ENCODE assay signal across 12 cellular contexts in genomic region chr6:166952567-166953464, GRCh38. TPM values are rescaled to one million over a fixed set of nuclear protein-coding genes. Genes with fewer than 3 reads are reported as not detected.
DNase-seq lines count a peak whose midpoint lies in the region; ATAC-seq, FAIRE-seq and TF ChIP-seq lines count a peak whose summit lies in the region.
"Had no signal": no experiment of that assay in that cellular context is flagged by ENCODE, and none has a peak within 500 bp of the region (broad histone marks: within the 10 kb centered on the region; RNA-seq: fewer than 3 reads in every experiment).

No MANE protein-coding gene starts in this region.

- peak overlapping the region; percentile 29 to 98 (median 86) for H3K27ac Mint-ChIP-seq in CD8-positive, alpha-beta memory T cell
- H3K27ac Mint-ChIP-seq in activated CD4-positive, alpha-beta T cell treated with anti-CD3 and anti-CD28 coated beads, Interleukin-2, amount 10 ng/mL, durations not matched to agents 7 days and 5 days = peak overlapping the region; percentile 97

- H3K9me2 ChIP-seq in MM.1S (replicated peaks; ENCODE audit: insufficient read depth, low read length) = no peaks in the 10 kb centered on the region

- no peak overlapping the region for H3K27ac ChIP-seq in CD8-positive, alpha-beta memory T cell (ENCODE audit: low read depth, low read length)
- no peak overlapping the region for H3K27ac ChIP-seq in K562 (ENCODE audit: extremely low read depth, low read depth, low read length)
- H3K27ac ChIP-seq in gastrocnemius medialis = no peak overlapping the region
- no peak overlapping the region for H3K27ac ChIP-seq in MM.1S (ENCODE audit: low read length)
- H3K27ac ChIP-seq: body of pancreas had no signal

- H3K4me3 ChIP-seq in CD8-positive, alpha-beta memory T cell (ENCODE audit: low read length) = no peak overlapping the region
- no peak overlapping the region for H3K4me3 ChIP-seq in K562
- H3K4me3 ChIP-seq in gastrocnemius medialis = no peak overlapping the region
- H3K4me3 ChIP-seq in MM.1S (ENCODE audit: low read length) = no peak overlapping the region
- H3K4me3 ChIP-seq: body of pancreas had no signal

- no peak overlapping the region for H2AFZ ChIP-seq in K562 (ENCODE audit: low read depth, low read length)
- no peak overlapping the region for H2AFZ ChIP-seq in MM.1S (ENCODE audit: low read length)

- no peaks in the 10 kb centered on the region for H3K27me3 ChIP-seq in CD8-positive, alpha-beta memory T cell (ENCODE audit: insufficient read depth, low read length, poor library complexity, severe bottlenecking)
- H3K27me3 ChIP-seq in K562 (ENCODE audit: control insufficient read depth in 2 of 2, insufficient read depth in 2 of 2, low read length in 2 of 2) (no peaks in the 10 kb centered on the region), gastrocnemius medialis (no peaks in the 10 kb centered on the region), MM.1S (replicated peaks; ENCODE audit: insufficient read depth, low read length) (no peaks in the 10 kb centered on the region)
- H3K27me3 ChIP-seq: BE2C, body of pancreas had no signal

- H3K9me3 Mint-ChIP-seq in CD8-positive, alpha-beta memory T cell = peaks cover 0 to 3% (median 0%) of the 10 kb centered on the region in 5 donors
- H3K9me3 Mint-ChIP-seq in activated CD4-positive, alpha-beta T cell treated with anti-CD3 and anti-CD28 coated beads, Interleukin-2, amount 10 ng/mL, durations not matched to agents 7 days and 5 days = no peaks in the 10 kb centered on the region

- H3K4me1 ChIP-seq in CD8-positive, alpha-beta memory T cell (ENCODE audit: insufficient read depth, low read length) = peaks cover 65% of the 10 kb centered on the region
- H3K4me1 ChIP-seq in K562 (replicated peaks in 1 of 2; ENCODE audit: control insufficient read depth in 2 of 2, insufficient read depth in 2 of 2, low read length in 2 of 2) (peaks cover 30 to 41% of the 10 kb centered on the region in 2 experiments), gastrocnemius medialis (peaks cover 0 to 18% of the 10 kb centered on the region in 2 donors), MM.1S (ENCODE audit: low read length) (peaks cover 15% of the 10 kb centered on the region)

- TF ChIP-seq POLR2A in K562 (conservative IDR thresholded peaks at IDR 0.05) = no peak
- no peak for TF ChIP-seq POLR2A in gastrocnemius medialis (IDR thresholded peaks at IDR 0.05)

- no TSS peak for BruUV-seq in K562 (replicated peaks; lab: Mats Ljungman, UMichigan)

- no peak for TF ChIP-seq CTCF in K562 (IDR thresholded peaks at IDR 0.05 in 2 of 3, conservative IDR thresholded peaks at IDR 0.05 in 1 of 3; ENCODE audit: insufficient read depth in 2 of 3, low read depth in 1 of 3, low read length in 3 of 3)
- no peak for TF ChIP-seq CTCF in gastrocnemius medialis (IDR thresholded peaks at IDR 0.05 in 4 of 5, conservative IDR thresholded peaks at IDR 0.05 in 1 of 5)
- TF ChIP-seq CTCF in MM.1S (IDR thresholded peaks at IDR 0.05; ENCODE audit: low read length) = no peak

- H4K20me1 ChIP-seq in K562 (replicated peaks; ENCODE audit: control insufficient read depth, insufficient read depth, low read length) (no peaks in the 10 kb centered on the region; the same call in 1 of the 2 replicates), MM.1S (ENCODE audit: insufficient read depth, low read length) (no peaks in the 10 kb centered on the region)

- POLR2A ChIA-PET in CD8-positive, alpha-beta memory T cell (lab: Charles Lee) = interaction anchor here (0.7 kb wide), 1 partner anchor 45 kb away, joined by 3 read pairs; no protein-coding TSS in a partner anchor
- POLR2A ChIA-PET in activated CD4-positive, alpha-beta T cell treated with anti-CD3 and anti-CD28 coated beads, Interleukin-2, amount 10 ng/mL, durations not matched to agents 7 days and 5 days (lab: Charles Lee) = interaction anchor here (0.5 kb wide), 1 partner anchor 731 kb away, joined by 3 read pairs; no protein-coding TSS in a partner anchor
- POLR2A ChIA-PET in K562 (lab: Yijun Ruan, JAX) = interaction anchor here (0.6 to 1.3 kb wide), 3 partner anchors 13 to 22 kb away, joined by 3 read pairs; no protein-coding TSS in a partner anchor

- H3K4me3 Mint-ChIP-seq in CD8-positive, alpha-beta memory T cell = peak overlapping the region in 6 of 7 donors; percentile 30 to 95 (median 66)
- peak overlapping the region; percentile 41 for H3K4me3 Mint-ChIP-seq in activated CD4-positive, alpha-beta T cell treated with anti-CD3 and anti-CD28 coated beads, Interleukin-2, amount 10 ng/mL, durations not matched to agents 7 days and 5 days

- H3K9me3 ChIP-seq in CD8-positive, alpha-beta memory T cell (ENCODE audit: low read length) = no peaks in the 10 kb centered on the region
- no peaks in the 10 kb centered on the region for H3K9me3 ChIP-seq in K562 (replicated peaks; ENCODE audit: control insufficient read depth, insufficient read depth, low read depth, low read length)
- H3K9me3 ChIP-seq in gastrocnemius medialis = no peaks in the 10 kb centered on the region
- H3K9me3 ChIP-seq in MM.1S (replicated peaks; ENCODE audit: insufficient read depth, low read length) = no peaks in the 10 kb centered on the region
- H3K9me3 ChIP-seq: BE2C, body of pancreas had no signal

- CTCF ChIA-PET in CD8-positive, alpha-beta memory T cell (lab: Charles Lee) = interaction anchor here (5.9 kb wide), 1 partner anchor 35 kb away, joined by 37 read pairs; no protein-coding TSS in a partner anchor
- CTCF ChIA-PET in activated CD4-positive, alpha-beta T cell treated with anti-CD3 and anti-CD28 coated beads, Interleukin-2, amount 10 ng/mL, durations not matched to agents 7 days and 5 days (lab: Charles Lee) = interaction anchor here (1.2 to 2.0 kb wide), 6 partner anchors 8 to 47 kb away, joined by 3 to 10 read pairs (median 6); partner anchors contain the start of gene CEP43
- CTCF ChIA-PET in K562 (lab: Yijun Ruan, JAX; ENCODE audit: low intra/inter-chr PET ratio) = no interaction called here

- intact Hi-C loops in K562 (cut with micrococcal nuclease) (no loop called here), gastrocnemius medialis (cut with DNase I; ENCODE audit: low total_unique reads) (loop anchor here (10.0 kb wide), 1 partner anchor 168 kb away; no protein-coding TSS in a partner anchor), left ventricle myocardium superior (cut with micrococcal nuclease) (no loop called here)

- in situ Hi-C loops in K562 (cut with MboI) = loop anchor here (10.0 kb wide), 1 partner anchor 178 kb away; no protein-coding TSS in a partner anchor
- in situ Hi-C loops in gastrocnemius medialis (cut with MboI; ENCODE audit: low sequenced_read_pairs in 4 of 4) = no loop called here

- WGBS in K562 (ENCODE audit: insufficient coverage, low coverage, missing lambda C conversion rate) = 66% methylated on average over 16 of the region's 17 CpGs

- H3K9me1 ChIP-seq in K562 (ENCODE audit: control insufficient read depth, insufficient read depth, low read length) = peaks cover 2% of the 10 kb centered on the region

- ATAC-seq in K562 (no peak), HG03039 (IDR thresholded peaks at IDR 0.05; ENCODE audit: unreplicated experiment) (no peak), gastrocnemius medialis (no peak), left ventricle myocardium superior (no peak)
- ATAC-seq: body of pancreas, PC-3 had no signal

- no peak for TF ChIP-seq EP300 in K562 (IDR thresholded peaks at IDR 0.05; ENCODE audit: low read length)

- peaks cover 0 to 42% (median 4%) of the 10 kb centered on the region in 3 donors for H3K36me3 Mint-ChIP-seq in CD8-positive, alpha-beta memory T cell
- peaks cover 38% of the 10 kb centered on the region for H3K36me3 Mint-ChIP-seq in activated CD4-positive, alpha-beta T cell treated with anti-CD3 and anti-CD28 coated beads, Interleukin-2, amount 10 ng/mL, durations not matched to agents 7 days and 5 days (ENCODE audit: low read depth)

- DNase-seq in CD8-positive, alpha-beta memory T cell = no peak
- peak; percentile 44 for DNase-seq in activated CD4-positive, alpha-beta T cell treated with anti-CD3 and anti-CD28 coated beads, Interleukin-2, amount 10 ng/mL, durations not matched to agents 7 days and 5 days
- DNase-seq in K562 (ENCODE audit: extremely low read depth in 1 of 4, low spot score in 3 of 4) (no peak), gastrocnemius medialis (no peak), left ventricle myocardium superior (no peak), MM.1S (no peak)
- DNase-seq in stimulated activated CD4-positive, alpha-beta T cell treated with anti-CD3 and anti-CD28 coated beads, Interleukin-2, amount 100 ng/mL, for 24 hours = peak; percentile 53
- DNase-seq: BE2C, H7, PC-3 had no signal

- H3K4me2 ChIP-seq in K562 (ENCODE audit: insufficient read depth, low read length) (no peak overlapping the region), MM.1S (ENCODE audit: low read depth, low read length) (no peak overlapping the region)

- H3K27me3 Mint-ChIP-seq in CD8-positive, alpha-beta memory T cell = peaks cover 0 to 4% of the 10 kb centered on the region in 2 donors
- H3K27me3 Mint-ChIP-seq in activated CD4-positive, alpha-beta T cell treated with anti-CD3 and anti-CD28 coated beads, Interleukin-2, amount 10 ng/mL, durations not matched to agents 7 days and 5 days = no peaks in the 10 kb centered on the region

- FAIRE-seq in K562 (lab: Jason Lieb, UNC) = no peak

- H3K79me2 ChIP-seq in K562 (ENCODE audit: control insufficient read depth, insufficient read depth, low read length) (peaks cover 15% of the 10 kb centered on the region), MM.1S (ENCODE audit: low read length) (no peaks in the 10 kb centered on the region)

- no peak overlapping the region for H3K9ac ChIP-seq in K562 (ENCODE audit: insufficient read depth in 1 of 2, low read depth in 2 of 2, low read length in 2 of 2)
- no peak overlapping the region for H3K9ac ChIP-seq in MM.1S (ENCODE audit: low read length)

- H3K36me3 ChIP-seq in CD8-positive, alpha-beta memory T cell (ENCODE audit: insufficient read depth, low read length) = peaks cover 7% of the 10 kb centered on the region
- peaks cover 15% of the 10 kb centered on the region; the same call in 2 of the 3 replicates for H3K36me3 ChIP-seq in K562 (ENCODE audit: control insufficient read depth, insufficient read depth, low read length)
- no peaks in the 10 kb centered on the region for H3K36me3 ChIP-seq in gastrocnemius medialis
- H3K36me3 ChIP-seq in MM.1S (replicated peaks; ENCODE audit: insufficient read depth, low read length) = no peaks in the 10 kb centered on the region
- H3K36me3 ChIP-seq: BE2C had no signal

- H3K4me1 Mint-ChIP-seq in CD8-positive, alpha-beta memory T cell = peaks cover 49 to 72% (median 69%) of the 10 kb centered on the region in 3 donors
- peaks cover 67% of the 10 kb centered on the region for H3K4me1 Mint-ChIP-seq in activated CD4-positive, alpha-beta T cell treated with anti-CD3 and anti-CD28 coated beads, Interleukin-2, amount 10 ng/mL, durations not matched to agents 7 days and 5 days

- TF ChIP-seq RAD21 in K562 (CRISPR knock-in tag; conservative IDR thresholded peaks at IDR 0.05 in 1 of 2, IDR thresholded peaks at IDR 0.05 in 1 of 2) = no peak

- H3F3A ChIP-seq in MM.1S (ENCODE audit: insufficient read depth, low read length) = peaks cover 22% of the 10 kb centered on the region

RNA-seq across cellular contexts. Expression of gene RNASET2, which starts 3.5 kb away (rescaled TPM):
- total RNA-seq in CD8-positive, alpha-beta memory T cell = 10 to 100 TPM; 22.3 to 27.6 TPM
- polyA plus RNA-seq in CD8-positive, alpha-beta memory T cell = 232 TPM
- total RNA-seq in activated CD4-positive, alpha-beta T cell treated with anti-CD3 and anti-CD28 coated beads, Interleukin-2, amount 10 ng/mL, durations not matched to agents 7 days and 5 days = 100 to 1,000 TPM in 1 of 2 experiments, 10 to 100 TPM in 1; 84.3 to 101 TPM
- total RNA-seq in K562 (2011; cell fraction: chromatin; rRNA removed; ENCODE audit: low replicate concordance) = 55.9 TPM in 2 replicates
- total RNA-seq in K562 (2011; cell fraction: nucleolus; rRNA removed) = 54.7 and 61.6 TPM in 2 replicates
- total RNA-seq in K562 (2011; cell fraction: nucleoplasm; rRNA removed) = 64.9 and 75.9 TPM in 2 replicates
- 138 and 168 TPM in 2 replicates for total RNA-seq in K562 (2014; rRNA removed)
- total RNA-seq in K562 (2014; rRNA removed; fragmentation: Illumina TruSeq; extraction: Trizol) = 66.4 and 66.9 TPM in 2 replicates
- total RNA-seq in K562 (2015; rRNA removed; fragmentation: Illumina TruSeq; extraction: Trizol) = 130 and 141 TPM in 2 replicates
- total RNA-seq in K562 (2021) = 99.2 and 105 TPM in 2 replicates
- 46.4 and 211 TPM in 2 replicates for polyA plus RNA-seq in K562 (2011; rRNA removed)
- 45.3 and 139 TPM in 2 replicates for polyA plus RNA-seq in K562 (2011; cell fraction: cytosol; rRNA removed)
- 31.3 and 148 TPM in 2 replicates for polyA plus RNA-seq in K562 (2011; cell fraction: nucleus; rRNA removed)
- 137 and 140 TPM in 2 replicates for polyA plus RNA-seq in K562 (2012)
- polyA plus RNA-seq in K562 (2014; fragmentation: Illumina TruSeq; extraction: Trizol) = 75.2 and 91.3 TPM in 2 replicates
- 10 to 100 TPM in 1 of 2 experiments, 1 to 10 TPM in 1; 7.4 to 15.8 TPM for polyA plus RNA-seq in K562 (2014; fragmentation: Nextera tagmentation; extraction: Ambion mirVana)
- polyA plus RNA-seq in K562 (2014; rRNA removed) = 108 and 124 TPM in 2 replicates
- 20.3 and 116 TPM in 2 replicates for polyA minus RNA-seq in K562 (2011; rRNA and poly(A)+ RNA removed)
- polyA minus RNA-seq in K562 (2011; cell fraction: cytosol; rRNA and poly(A)+ RNA removed) = 14.3 and 84.4 TPM in 2 replicates
- polyA minus RNA-seq in K562 (2011; cell fraction: nucleus; rRNA and poly(A)+ RNA removed) = 9.3 and 51.3 TPM in 2 replicates
- 1 to 10 TPM; 4.9 to 9.6 (median 6.5) TPM for total RNA-seq in gastrocnemius medialis
- total RNA-seq in left ventricle myocardium superior = 13.0 TPM

RNA-seq across cellular contexts. Expression of gene CEP43, which starts 46.4 kb away (rescaled TPM):
- 10 to 100 TPM; 26.4 to 29.5 TPM for total RNA-seq in CD8-positive, alpha-beta memory T cell
- 6.8 TPM for polyA plus RNA-seq in CD8-positive, alpha-beta memory T cell
- total RNA-seq in activated CD4-positive, alpha-beta T cell treated with anti-CD3 and anti-CD28 coated beads, Interleukin-2, amount 10 ng/mL, durations not matched to agents 7 days and 5 days = 10 to 100 TPM; 20.9 to 23.5 TPM
- 34.2 and 114 TPM in 2 replicates for total RNA-seq in K562 (2011; cell fraction: chromatin; rRNA removed; ENCODE audit: low replicate concordance)
- total RNA-seq in K562 (2011; cell fraction: nucleolus; rRNA removed) = 16.7 and 17.3 TPM in 2 replicates
- 37.0 and 57.8 TPM in 2 replicates for total RNA-seq in K562 (2011; cell fraction: nucleoplasm; rRNA removed)
- 42.2 and 43.3 TPM in 2 replicates for total RNA-seq in K562 (2014; rRNA removed)
- total RNA-seq in K562 (2014; rRNA removed; fragmentation: Illumina TruSeq; extraction: Trizol) = 53.8 and 57.2 TPM in 2 replicates
- total RNA-seq in K562 (2015; rRNA removed; fragmentation: Illumina TruSeq; extraction: Trizol) = 47.8 and 53.8 TPM in 2 replicates
- 31.4 and 36.5 TPM in 2 replicates for total RNA-seq in K562 (2021)
- 47.4 and 55.7 TPM in 2 replicates for polyA plus RNA-seq in K562 (2011; rRNA removed)
- 8.0 and 16.6 TPM in 2 replicates for polyA plus RNA-seq in K562 (2011; cell fraction: cytosol; rRNA removed)
- polyA plus RNA-seq in K562 (2011; cell fraction: nucleus; rRNA removed) = 45.3 and 63.2 TPM in 2 replicates
- 20.9 and 24.4 TPM in 2 replicates for polyA plus RNA-seq in K562 (2012)
- 41.0 and 52.1 TPM in 2 replicates for polyA plus RNA-seq in K562 (2014; fragmentation: Illumina TruSeq; extraction: Trizol)
- polyA plus RNA-seq in K562 (2014; fragmentation: Nextera tagmentation; extraction: Ambion mirVana) = 10 to 100 TPM; 15.2 to 19.3 TPM
- polyA plus RNA-seq in K562 (2014; rRNA removed) = 47.4 and 52.7 TPM in 2 replicates
- polyA minus RNA-seq in K562 (2011; rRNA and poly(A)+ RNA removed) = 58.5 and 58.8 TPM in 2 replicates
- polyA minus RNA-seq in K562 (2011; cell fraction: cytosol; rRNA and poly(A)+ RNA removed) = 13.8 and 20.2 TPM in 2 replicates
- 23.6 and 45.0 TPM in 2 replicates for polyA minus RNA-seq in K562 (2011; cell fraction: nucleus; rRNA and poly(A)+ RNA removed)
- 1 to 10 TPM; 4.4 to 8.3 (median 5.9) TPM for total RNA-seq in gastrocnemius medialis
- 12.3 TPM for total RNA-seq in left ventricle myocardium superior

Comparison
In these comparisons a context has a peak if more than half of its experiments do, and no peak if none do; other contexts are left out.
1. DNase-seq: peak in activated CD4-positive, alpha-beta T cell treated with anti-CD3 and anti-CD28 coated beads, Interleukin-2, amount 10 ng/mL, durations not matched to agents 7 days and 5 days (single experiment) and stimulated activated CD4-positive, alpha-beta T cell treated with anti-CD3 and anti-CD28 coated beads, Interleukin-2, amount 100 ng/mL, for 24 hours (2 of 2); none in CD8-positive, alpha-beta memory T cell (0 of 5), K562 (0 of 4), gastrocnemius medialis (0 of 2), left ventricle myocardium superior (single experiment) and MM.1S (single experiment).